18 cellular contexts compared by ENCODE assay signal in the genomic region with DNA sequence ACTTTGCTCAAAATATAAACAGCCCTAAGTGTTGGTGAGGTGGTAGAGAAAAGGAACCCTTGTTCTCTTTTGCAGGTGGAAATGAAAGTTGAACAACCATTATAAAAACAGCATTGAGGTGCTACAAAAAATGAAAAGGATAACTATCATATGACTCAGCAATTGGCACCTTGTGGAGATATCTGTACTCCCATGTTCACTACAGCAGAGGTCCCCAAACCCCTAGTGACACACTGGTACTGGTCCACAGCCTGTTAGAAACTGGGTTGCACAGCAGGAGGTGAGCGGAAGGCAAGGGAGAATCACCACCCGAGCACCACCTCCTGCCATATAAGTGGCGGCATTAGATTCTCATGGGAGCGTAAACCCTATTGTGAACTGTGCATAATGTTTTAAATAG.
"Had no signal": no experiment of that assay in that cellular context is flagged by ENCODE, and none has a peak within 500 bp of the region (broad histone marks: within the 10 kb centered on the region; RNA-seq: fewer than 3 reads in every experiment).

No MANE protein-coding gene starts in this region.

- ATAC-seq: activated naive CD8-positive, alpha-beta T cell treated with anti-CD3 and anti-CD28 coated beads, Interleukin-2, amount 50 U/mL, for 24 hours; left cardiac atrium; lower lobe of right lung; natural killer cell treated with Interleukin-12 subunit alpha and Interleukin-12 subunit beta and Interleukin-15 and Interleukin-18, amount 100 ng/mL, for 72 hours had no signal

- FAIRE-seq: endometrium had no signal

- H3K27me3 ChIP-seq: brain microvascular endothelial cell, neutrophil, pancreas, sigmoid colon had no signal

- H3K27ac Mint-ChIP-seq: activated naive CD4-positive, alpha-beta T cell treated with anti-CD3 and anti-CD28 coated beads for 36 hours; activated naive CD8-positive, alpha-beta T cell treated with anti-CD3 and anti-CD28 coated beads, Interleukin-2, amount 50 U/mL, for 24 hours; mesothelial cell of epicardium; natural killer cell treated with Interleukin-12 subunit alpha and Interleukin-12 subunit beta and Interleukin-15 and Interleukin-18, amount 100 ng/mL, for 72 hours had no signal

- H3K4me3 ChIP-seq: coronary artery, lower lobe of right lung, pancreas, sigmoid colon had no signal

- H3K27ac ChIP-seq: brain microvascular endothelial cell, coronary artery, lower lobe of right lung, neutrophil, pancreas, sigmoid colon had no signal

- H3K36me3 ChIP-seq: brain microvascular endothelial cell, lower lobe of right lung, neutrophil, pancreas, sigmoid colon had no signal

- DNase-seq: activated CD4-positive, alpha-beta T cell treated with anti-CD3 and anti-CD28 coated beads, Interleukin-2, amount 50 U/mL, for 1 hour; activated CD8-positive, alpha-beta memory T cell treated with anti-CD3 and anti-CD28 coated beads, Interleukin-2, amount 50 U/mL, for 4 hours; activated naive CD4-positive, alpha-beta T cell treated with anti-CD3 and anti-CD28 coated beads for 36 hours; activated naive CD8-positive, alpha-beta T cell treated with anti-CD3 and anti-CD28 coated beads, Interleukin-2, amount 50 U/mL, for 24 hours; activated T-cell treated with anti-CD3 and anti-CD28 coated beads, Interleukin-2, amount 50 U/mL, for 4 hours; anterior cingulate cortex; brain microvascular endothelial cell; left cardiac atrium; lower lobe of right lung; pancreas; sigmoid colon; stimulated activated naive CD4-positive, alpha-beta T cell; T1000 had no signal

- H3K36me3 Mint-ChIP-seq: mesothelial cell of epicardium; natural killer cell treated with Interleukin-12 subunit alpha and Interleukin-12 subunit beta and Interleukin-15 and Interleukin-18, amount 100 ng/mL, for 72 hours had no signal

- H3K9me3 Mint-ChIP-seq: activated naive CD4-positive, alpha-beta T cell treated with anti-CD3 and anti-CD28 coated beads for 36 hours; activated naive CD8-positive, alpha-beta T cell treated with anti-CD3 and anti-CD28 coated beads, Interleukin-2, amount 50 U/mL, for 24 hours; activated T-cell treated with anti-CD3 and anti-CD28 coated beads, Interleukin-2, amount 50 U/mL, for 4 hours; mesothelial cell of epicardium; natural killer cell treated with Interleukin-12 subunit alpha and Interleukin-12 subunit beta and Interleukin-15 and Interleukin-18, amount 100 ng/mL, for 72 hours had no signal

- H3K27me3 Mint-ChIP-seq: activated naive CD8-positive, alpha-beta T cell treated with anti-CD3 and anti-CD28 coated beads, Interleukin-2, amount 50 U/mL, for 24 hours; natural killer cell treated with Interleukin-12 subunit alpha and Interleukin-12 subunit beta and Interleukin-15 and Interleukin-18, amount 100 ng/mL, for 72 hours had no signal

- H3K4me3 Mint-ChIP-seq: activated naive CD4-positive, alpha-beta T cell treated with anti-CD3 and anti-CD28 coated beads for 36 hours; activated naive CD8-positive, alpha-beta T cell treated with anti-CD3 and anti-CD28 coated beads, Interleukin-2, amount 50 U/mL, for 24 hours; activated T-cell treated with anti-CD3 and anti-CD28 coated beads, Interleukin-2, amount 50 U/mL, for 4 hours; mesothelial cell of epicardium; natural killer cell treated with Interleukin-12 subunit alpha and Interleukin-12 subunit beta and Interleukin-15 and Interleukin-18, amount 100 ng/mL, for 72 hours had no signal

- H3K4me1 ChIP-seq: lower lobe of right lung had no signal

- H3K9me3 ChIP-seq: lower lobe of right lung, neutrophil, pancreas, sigmoid colon had no signal
